Comparison of ENCODE assay signal across 8 cellular contexts in genomic region chr12:66861157-66861750, GRCh38.
DNase-seq lines count a peak whose midpoint lies in the region; ATAC-seq and TF ChIP-seq lines count a peak whose summit lies in the region.

No MANE protein-coding gene starts in this region.

- H3K4me2 ChIP-seq in DOHH2 (ENCODE audit: low read length), result 0 out of 2 replicates have a peak overlapping the region, but pooled peaks have one; percentile 12

- H4K20me1 ChIP-seq in DOHH2 (ENCODE audit: control insufficient read depth, insufficient read depth, low read depth, low read length), result no peaks in the 10 kb centered on the region

- intact Hi-C loops in breast epithelium (cut with DNase I; ENCODE audit: low total_unique reads), result no loop called here

- peak; percentile 56 to 88 (median 56) for DNase-seq in NCI-H1417 (lab: John Stamatoyannopoulos, UW)
- DNase-seq in UCSD-AML1 (lab: John Stamatoyannopoulos, UW; ENCODE audit: unreplicated experiment), result peak; percentile 34
- peak; percentile 24 to 57 for DNase-seq in breast epithelium (ENCODE audit: low spot score in 2 of 2)
- peak; percentile 25 for DNase-seq in kidney epithelial cell (ENCODE audit: low read depth)
- peak; percentile 59 for DNase-seq in stimulated activated CD4-positive, alpha-beta T cell treated with anti-CD3 and anti-CD28 coated beads, Interleukin-1b, Interleukin-23, amount 100 ng/mL, for 48 hours

- H3F3A ChIP-seq in DOHH2 (ENCODE audit: control insufficient read depth, insufficient read depth), result no peaks in the 10 kb centered on the region

- no peak overlapping the region for H3K4me3 ChIP-seq in DOHH2 (ENCODE audit: low read length)
- H3K4me3 ChIP-seq in breast epithelium, result no peak overlapping the region
- no peak overlapping the region for H3K4me3 ChIP-seq in kidney epithelial cell (ENCODE audit: low read depth, low read length)

- H3K9me2 ChIP-seq in DOHH2 (replicated peaks; ENCODE audit: control insufficient read depth, low read length), result no peaks in the 10 kb centered on the region

- H3K9me3 ChIP-seq in DOHH2 (ENCODE audit: control insufficient read depth, insufficient read depth, low read length) (no peaks in the 10 kb centered on the region), breast epithelium (no peaks in the 10 kb centered on the region)

- peak; percentile 52 for ATAC-seq in GM21825 (IDR thresholded peaks at IDR 0.05; ENCODE audit: unreplicated experiment)
- ATAC-seq in GM19467 (IDR thresholded peaks at IDR 0.05; ENCODE audit: unreplicated experiment), result no peak

- H3K36me3 ChIP-seq in DOHH2 (ENCODE audit: control insufficient read depth, low read length), result no peaks in the 10 kb centered on the region
- H3K36me3 ChIP-seq in breast epithelium, result no peaks in the 10 kb centered on the region
- no peaks in the 10 kb centered on the region for H3K36me3 ChIP-seq in kidney epithelial cell (ENCODE audit: control insufficient read depth, insufficient read depth, low read length)

- TF ChIP-seq CTCF in DOHH2 (IDR thresholded peaks at IDR 0.05; ENCODE audit: low read depth, low read length, poor library complexity, severe bottlenecking) (peak; percentile 96), breast epithelium (IDR thresholded peaks at IDR 0.05) (peak; percentile 50 to 65 (median 60)), kidney epithelial cell (IDR thresholded peaks at IDR 0.05; ENCODE audit: insufficient read depth, low read length, poor library complexity, severe bottlenecking) (peak; percentile 88)

- H3K27me3 ChIP-seq in DOHH2 (ENCODE audit: control insufficient read depth, low read length), result 0 out of 2 replicates have a peak, but pooled peaks cover 3% of the 10 kb centered on the region
- H3K27me3 ChIP-seq in breast epithelium, result no peaks in the 10 kb centered on the region
- no peaks in the 10 kb centered on the region for H3K27me3 ChIP-seq in kidney epithelial cell (ENCODE audit: control insufficient read depth, insufficient read depth, low read length)

- no peak overlapping the region for H3K27ac ChIP-seq in DOHH2 (ENCODE audit: low read depth, low read length)
- no peak overlapping the region for H3K27ac ChIP-seq in breast epithelium

- H3K79me2 ChIP-seq in DOHH2 (ENCODE audit: control insufficient read depth, low read length), result peaks cover 4% of the 10 kb centered on the region; the same call in 1 of the 2 replicates

- TF ChIP-seq POLR2A in breast epithelium (IDR thresholded peaks at IDR 0.05), result no peak

- H3K4me1 ChIP-seq in DOHH2 (ENCODE audit: control insufficient read depth, low read length) (peaks cover 21% of the 10 kb centered on the region), breast epithelium (no peaks in the 10 kb centered on the region)
